Comparison of ENCODE assay signal across 8 cellular contexts in the genomic region with DNA sequence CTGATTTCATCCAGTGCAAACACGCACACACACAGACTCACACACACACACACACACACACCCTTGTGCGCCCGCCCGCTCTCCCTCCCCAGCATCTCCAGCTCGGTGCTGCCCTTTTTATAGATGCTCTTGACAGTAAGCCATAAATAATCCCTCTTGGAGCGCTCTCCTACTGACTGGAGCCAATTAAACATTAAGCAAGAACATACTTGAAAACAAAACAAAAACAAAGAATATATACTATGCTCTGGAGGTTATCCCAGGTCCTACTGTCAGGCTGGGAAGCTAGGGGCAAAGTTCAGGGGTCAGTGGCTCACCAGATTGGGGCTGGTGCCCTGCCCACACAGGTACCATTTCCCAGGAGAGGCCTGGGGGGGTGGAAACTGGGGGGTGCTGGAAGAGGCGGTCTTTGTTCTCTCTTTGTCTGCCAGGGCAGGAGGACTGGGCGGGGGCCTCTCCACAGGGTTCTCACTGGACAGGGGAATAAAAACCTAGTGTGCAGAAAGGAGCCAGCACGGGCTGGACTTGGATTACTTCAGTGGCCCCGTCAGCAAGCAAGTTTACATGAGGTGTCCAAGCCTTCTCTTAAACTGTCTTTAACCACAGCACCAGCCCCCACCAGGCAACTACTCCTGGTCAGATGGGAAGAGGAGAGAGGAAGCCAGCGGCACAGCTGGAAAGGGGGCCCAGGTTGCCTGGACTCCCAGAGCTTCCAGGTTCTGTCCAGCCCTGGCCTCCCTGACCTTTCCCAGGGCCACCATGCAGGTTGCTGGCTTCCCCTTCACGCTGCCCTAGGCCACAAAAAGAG. TPM values are rescaled to one million over a fixed set of nuclear protein-coding genes. Genes with fewer than 3 reads are reported as not detected.
DNase-seq lines count a peak whose midpoint lies in the region; ATAC-seq and TF ChIP-seq lines count a peak whose summit lies in the region.

No MANE protein-coding gene starts in this region.

- CTCF ChIA-PET in BJ (lab: Yijun Ruan, JAX) = interaction anchor here (1.2 to 7.8 kb wide), 8 partner anchors 9 to 182 kb away, joined by 3 to 52 read pairs (median 5); a partner anchor contains a TSS

- peaks cover 9% of the 10 kb centered on the region for H3K36me3 ChIP-seq in BJ (ENCODE audit: control insufficient read depth, insufficient read depth, low read length)
- no peaks in the 10 kb centered on the region for H3K36me3 ChIP-seq in uterus

- TF ChIP-seq POLR2A in lower leg skin (IDR thresholded peaks at IDR 0.05) = no peak
- TF ChIP-seq POLR2A in uterus (IDR thresholded peaks at IDR 0.05) = peak in 1 of 2 donors; percentile 23

- intact Hi-C loops in lower leg skin (cut with DNase I; ENCODE audit: low total_unique reads) = no loop called here
- intact Hi-C loops in uterus (cut with DNase I; ENCODE audit: low total_unique reads) = no loop called here

- no peak for ATAC-seq in GM21390 (IDR thresholded peaks at IDR 0.05; ENCODE audit: unreplicated experiment)

- DNase-seq in BJ (ENCODE audit: low read depth) (peak; percentile 91), NCI-H146 treated with DMSO at 0.1 percent for 48 hours (lab: John Stamatoyannopoulos, UW; ENCODE audit: unreplicated experiment) (peak; percentile 24), amniotic epithelial cell (ENCODE audit: low read depth) (peak; percentile 90), lower leg skin (ENCODE audit: low spot score in 2 of 2) (peak; percentile 80 to 93), uterus (peak; percentile 88 to 95), T-helper 9 cell (no peak), hippocampal formation (lab: John Stamatoyannopoulos, UW) (no peak)

- POLR2A ChIA-PET in BJ (lab: Charles Lee) = no interaction called here

- no peaks in the 10 kb centered on the region for H3K9me3 ChIP-seq in uterus

- WGBS in lower leg skin, 2 donors = 16 to 20% methylated on average over 11 to 12 of the region's 12 CpGs

- H3K4me1 ChIP-seq in uterus = peaks cover 38 to 44% of the 10 kb centered on the region in 2 donors

- TF ChIP-seq CTCF in BJ (IDR thresholded peaks at IDR 0.05; ENCODE audit: insufficient read depth, low read depth, low read length) = no peak
- no peak for TF ChIP-seq CTCF in lower leg skin (IDR thresholded peaks at IDR 0.05)
- peak in 1 of 4 experiments; percentile 2 for TF ChIP-seq CTCF in uterus (IDR thresholded peaks at IDR 0.05)

- peak overlapping the region; percentile 95 for H3K27ac ChIP-seq in uterus

- H3K27me3 ChIP-seq in BJ (ENCODE audit: control insufficient read depth, insufficient read depth, low read length) (no peaks in the 10 kb centered on the region), uterus (no peaks in the 10 kb centered on the region)

- H3K4me3 ChIP-seq in BJ (ENCODE audit: low read depth, low read length) (no peak overlapping the region), lower leg skin (ENCODE audit: low read depth, poor library complexity, severe bottlenecking) (no peak overlapping the region), uterus (no peak overlapping the region)

RNA-seq across cellular contexts. Expression of a gene that starts 16.1 kb away (rescaled TPM):
- polyA plus RNA-seq in BJ (2011; rRNA removed) = 5.8 and 8.3 TPM in 2 replicates
- 9.6 and 9.8 TPM in 2 replicates for polyA minus RNA-seq in BJ (2011; rRNA and poly(A)+ RNA removed)
- total RNA-seq in lower leg skin (10 to 100 TPM in 1 of 4 donors, 1 to 10 TPM in 3; 2.1 to 11.8 (median 8.4) TPM), uterus (10 to 100 TPM in 3 of 4 donors, 1 to 10 TPM in 1; 7.1 to 46.2 (median 22.6) TPM)

RNA-seq across cellular contexts. Expression of a gene that starts 53.6 kb away (rescaled TPM):
- polyA plus RNA-seq in BJ (2011; rRNA removed) = 305 and 564 TPM in 2 replicates
- polyA minus RNA-seq in BJ (2011; rRNA and poly(A)+ RNA removed) = 31.1 and 63.6 TPM in 2 replicates
- total RNA-seq in lower leg skin (100 to 1,000 TPM; 177 to 220 (median 201) TPM), uterus (100 to 1,000 TPM; 142 to 485 (median 230) TPM)

Comparison
In these comparisons a context has a peak if more than half of its experiments do, and no peak if none do; other contexts are left out.
1. DNase-seq: peak in BJ (single experiment), NCI-H146 treated with DMSO at 0.1 percent for 48 hours (single experiment), amniotic epithelial cell (single experiment), lower leg skin (2 of 2) and uterus (2 of 2); none in T-helper 9 cell (single experiment) and hippocampal formation (0 of 2).